ENCODE assay signal across 15 cellular contexts in genomic region chr17:58822148-58823050, GRCh38.
DNase-seq lines count a peak whose midpoint lies in the region; ATAC-seq and TF ChIP-seq lines count a peak whose summit lies in the region.
"Had no signal": no experiment of that assay in that cellular context is flagged by ENCODE, and none has a peak within 500 bp of the region (broad histone marks: within the 10 kb centered on the region; RNA-seq: fewer than 3 reads in every experiment).

No MANE protein-coding gene starts in this region.

- no peak overlapping the region for H3K9ac ChIP-seq in PC-3 (ENCODE audit: low read length)

- no peak for TF ChIP-seq POLR2A in heart left ventricle (IDR thresholded peaks at IDR 0.05)

- peak; percentile 8 for DNase-seq in COLO829 (ENCODE audit: low spot score)
- peak; percentile 35 to 68 for DNase-seq in HAP-1 (ENCODE audit: low spot score in 2 of 2)
- DNase-seq in NCI-H446 treated with DMSO at 0.1 percent for 48 hours (lab: John Stamatoyannopoulos, UW): peak; percentile 68
- DNase-seq in heart left ventricle: no peak
- DNase-seq in HCEC 1CT: no peak
- DNase-seq in T-helper 9 cell: no peak
- no peak for DNase-seq in PC-3
- DNase-seq: activated CD4-positive, alpha-beta T cell treated with anti-CD3 and anti-CD28 coated beads, Interleukin-2, amount 10 ng/mL, durations not matched to agents 24 days and 14 days; activated T-cell treated with anti-CD3 and anti-CD28 coated beads, Interleukin-2, amount 50 U/mL, for 72 hours; cortex of kidney; mammary epithelial cell; MG63; nucleus accumbens; spleen had no signal

- H3K9me2 ChIP-seq in PC-3 (replicated peaks; ENCODE audit: low read length): no peaks in the 10 kb centered on the region

- POLR2A ChIA-PET in PC-3 (lab: Charles Lee; ENCODE audit: unreplicated experiment): no interaction called here

- TF ChIP-seq CTCF in heart left ventricle (IDR thresholded peaks at IDR 0.05) (no peak), PC-3 (conservative IDR thresholded peaks at IDR 0.05; ENCODE audit: low read depth, low read length) (no peak)

- intact Hi-C loops in heart left ventricle (cut with DNase I) (no loop called here), PC-3 (cut with micrococcal nuclease) (no loop called here)

- H3K27ac ChIP-seq in heart left ventricle (peak overlapping the region in 2 of 12 donors; percentile 3 to 33), PC-3 (ENCODE audit: low read length) (no peak overlapping the region)
- H3K27ac ChIP-seq: spleen had no signal

- no peak overlapping the region for H2AFZ ChIP-seq in PC-3 (ENCODE audit: low read length)

- ATAC-seq in heart left ventricle: peak; percentile 34 to 89 (median 84)
- ATAC-seq in HG02852 (IDR thresholded peaks at IDR 0.05; ENCODE audit: unreplicated experiment): no peak
- no peak for ATAC-seq in PC-3
- ATAC-seq: activated T-cell treated with anti-CD3 and anti-CD28 coated beads, Interleukin-2, amount 50 U/mL, for 72 hours had no signal

- H3K4me3 ChIP-seq in HAP-1: no peak overlapping the region
- H3K4me3 ChIP-seq in heart left ventricle: no peak overlapping the region
- no peak overlapping the region for H3K4me3 ChIP-seq in PC-3 (ENCODE audit: low read length)
- H3K4me3 ChIP-seq: MG63, spleen had no signal

- in situ Hi-C loops in HAP-1 (cut with MboI; ENCODE audit: low sequenced_read_pairs): no loop called here

- H3K79me2 ChIP-seq in PC-3 (ENCODE audit: low read length): no peaks in the 10 kb centered on the region

- CTCF ChIA-PET in PC-3 (lab: Charles Lee): no interaction called here

- no peaks in the 10 kb centered on the region for H4K20me1 ChIP-seq in PC-3 (ENCODE audit: low read length)

- BruUV-seq in PC-3 (replicated peaks; lab: Mats Ljungman, UMichigan): no TSS peak

- H3F3A ChIP-seq in PC-3 (ENCODE audit: low read length, unreplicated experiment): no peaks in the 10 kb centered on the region

- no peaks in the 10 kb centered on the region for H3K36me3 ChIP-seq in HAP-1 (replicated peaks)
- H3K36me3 ChIP-seq in heart left ventricle: no peaks in the 10 kb centered on the region
- H3K36me3 ChIP-seq in PC-3 (ENCODE audit: low read depth, low read length): no peaks in the 10 kb centered on the region
- H3K36me3 ChIP-seq: MG63, spleen had no signal

- H3K4me2 ChIP-seq in PC-3 (ENCODE audit: low read length): no peak overlapping the region

- H3K27me3 ChIP-seq in HAP-1 (ENCODE audit: low read depth): no peaks in the 10 kb centered on the region
- H3K27me3 ChIP-seq in heart left ventricle: peaks cover 0 to 6% (median 0%) of the 10 kb centered on the region in 9 donors
- peaks cover 41% of the 10 kb centered on the region for H3K27me3 ChIP-seq in PC-3 (ENCODE audit: low read length)
- H3K27me3 ChIP-seq: MG63 had no signal

- 34 to 51% (median 37%) methylated on average over 6 of the region's 6 CpGs for WGBS in heart left ventricle, 4 donors

- H3K9me3 ChIP-seq in HAP-1 (no peaks in the 10 kb centered on the region), heart left ventricle (no peaks in the 10 kb centered on the region), PC-3 (ENCODE audit: low read length) (no peaks in the 10 kb centered on the region)
- H3K9me3 ChIP-seq: MG63, spleen had no signal

- H3K4me1 ChIP-seq in HAP-1 (peaks cover 20% of the 10 kb centered on the region), heart left ventricle (no peaks in the 10 kb centered on the region), PC-3 (ENCODE audit: insufficient read depth, low read length) (no peaks in the 10 kb centered on the region)
- H3K4me1 ChIP-seq: spleen had no signal

Comparison
In these comparisons a context has a peak if more than half of its experiments do, and no peak if none do; other contexts are left out.
1. DNase-seq: peak in COLO829 (single experiment), HAP-1 (2 of 2) and NCI-H446 treated with DMSO at 0.1 percent for 48 hours (single experiment); none in heart left ventricle (0 of 5), HCEC 1CT (single experiment), T-helper 9 cell (single experiment) and PC-3 (single experiment).
2. ATAC-seq: peak in heart left ventricle (4 of 4); none in HG02852 (single experiment) and PC-3 (single experiment).